14 cellular contexts compared by ENCODE assay signal in the genomic region with DNA sequence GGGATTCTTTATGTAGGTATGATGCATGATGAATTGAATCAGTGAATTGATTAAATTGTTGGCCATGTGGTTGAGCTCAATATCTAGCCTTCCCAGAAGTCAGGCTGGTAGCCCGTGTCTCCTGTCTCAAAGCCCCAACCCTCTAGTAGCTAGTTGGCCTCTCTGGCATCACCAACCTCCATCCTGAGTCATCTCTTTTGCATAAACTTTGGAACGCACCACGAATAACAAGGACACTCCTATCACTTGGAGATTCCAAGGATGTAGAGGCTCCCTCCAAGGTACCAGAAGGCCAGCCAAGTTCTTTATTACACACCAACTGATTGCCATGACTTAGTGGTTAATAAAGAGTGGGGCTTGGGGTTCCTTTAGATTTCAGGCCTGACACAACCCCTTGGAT.
"Had no signal": no experiment of that assay in that cellular context is flagged by ENCODE, and none has a peak within 500 bp of the region (broad histone marks: within the 10 kb centered on the region; RNA-seq: fewer than 3 reads in every experiment).

No MANE protein-coding gene starts in this region.

- H3K4me3 ChIP-seq: coronary artery, suprapubic skin had no signal

- H3K9me3 ChIP-seq: suprapubic skin had no signal

- H3K4me1 ChIP-seq: suprapubic skin had no signal

- H3K9me3 Mint-ChIP-seq: activated T-cell treated with anti-CD3 and anti-CD28 coated beads, Interleukin-2, amount 50 U/mL, for 24 hours; type B pancreatic cell had no signal

- H3K27ac ChIP-seq: coronary artery, suprapubic skin had no signal

- H3K36me3 Mint-ChIP-seq: type B pancreatic cell had no signal

- DNase-seq: activated CD4-positive, alpha-beta T cell treated with anti-CD3 and anti-CD28 coated beads for 1 hour; activated CD4-positive, alpha-beta T cell treated with anti-CD3 and anti-CD28 coated beads, Interleukin-2, amount 50 U/mL, for 48 hours; activated CD8-positive, alpha-beta memory T cell treated with anti-CD3 and anti-CD28 coated beads, Interleukin-2, amount 10 ng/mL, durations not matched to agents 7 days and 5 days; activated gamma-delta T cell; activated T-cell treated with anti-CD3 and anti-CD28 coated beads, Interleukin-2, amount 50 U/mL, for 24 hours; central memory CD4-positive, alpha-beta T cell; effector CD8-positive, alpha-beta T cell; glutamatergic neuron; nephron progenitor cell; stimulated activated CD4-positive, alpha-beta T cell treated with anti-CD3 and anti-CD28 coated beads, Interleukin-2, amount 100 ng/mL, for 48 hours; stimulated activated naive CD8-positive, alpha-beta T cell treated with anti-CD3 and anti-CD28 coated beads, Interleukin-15, Interleukin-2, amounts not matched to agents 100 U/mL and 50 U/mL, for 24 hours had no signal

- H3K4me3 Mint-ChIP-seq: activated CD8-positive, alpha-beta memory T cell treated with anti-CD3 and anti-CD28 coated beads, Interleukin-2, amount 10 ng/mL, durations not matched to agents 7 days and 5 days; activated T-cell treated with anti-CD3 and anti-CD28 coated beads, Interleukin-2, amount 50 U/mL, for 24 hours; nephron progenitor cell; type B pancreatic cell had no signal

- H3K36me3 ChIP-seq: suprapubic skin had no signal

- ATAC-seq: activated CD8-positive, alpha-beta memory T cell treated with anti-CD3 and anti-CD28 coated beads, Interleukin-2, amount 10 ng/mL, durations not matched to agents 7 days and 5 days; stimulated activated naive CD8-positive, alpha-beta T cell treated with anti-CD3 and anti-CD28 coated beads, Interleukin-15, Interleukin-2, amounts not matched to agents 100 U/mL and 50 U/mL, for 24 hours had no signal

- H3K27me3 ChIP-seq: suprapubic skin had no signal

- H3K27ac Mint-ChIP-seq: activated CD8-positive, alpha-beta memory T cell treated with anti-CD3 and anti-CD28 coated beads, Interleukin-2, amount 10 ng/mL, durations not matched to agents 7 days and 5 days; activated T-cell treated with anti-CD3 and anti-CD28 coated beads, Interleukin-2, amount 50 U/mL, for 24 hours; type B pancreatic cell had no signal

- H3K27me3 Mint-ChIP-seq: activated CD8-positive, alpha-beta memory T cell treated with anti-CD3 and anti-CD28 coated beads, Interleukin-2, amount 10 ng/mL, durations not matched to agents 7 days and 5 days; activated T-cell treated with anti-CD3 and anti-CD28 coated beads, Interleukin-2, amount 50 U/mL, for 24 hours; type B pancreatic cell had no signal
